In genomic region chr17:49110504-49110903, GRCh38 we compare ENCODE assay signal across 20 cellular contexts. TPM values are rescaled to one million over a fixed set of nuclear protein-coding genes. Genes with fewer than 3 reads are reported as not detected.
"Had no signal": no experiment of that assay in that cellular context is flagged by ENCODE, and none has a peak within 500 bp of the region (broad histone marks: within the 10 kb centered on the region; RNA-seq: fewer than 3 reads in every experiment).

No MANE protein-coding gene starts in this region.

- H3K27ac ChIP-seq: body of pancreas, psoas muscle, spleen had no signal

- H3K4me3 ChIP-seq: body of pancreas, psoas muscle, spleen had no signal

- H3K4me1 ChIP-seq: psoas muscle, spleen had no signal

- ATAC-seq: activated CD8-positive, alpha-beta memory T cell treated with anti-CD3 and anti-CD28 coated beads, Interleukin-2, amount 10 ng/mL, durations not matched to agents 7 days and 5 days; activated naive CD4-positive, alpha-beta T cell treated with anti-CD3 and anti-CD28 coated beads, Interleukin-2, amount 50 U/mL, for 72 hours; body of pancreas; effector memory CD8-positive, alpha-beta T cell; left lobe of liver; natural killer cell treated with Interleukin-12 subunit alpha and Interleukin-12 subunit beta and Interleukin-15 and Interleukin-18, amount 100 ng/mL, for 72 hours; psoas muscle; sciatic nerve had no signal

- DNase-seq: activated CD4-positive, alpha-beta T cell treated with anti-CD3 and anti-CD28 coated beads, Interleukin-2, amount 50 U/mL, for 4 hours; activated CD8-positive, alpha-beta memory T cell treated with anti-CD3 and anti-CD28 coated beads, Interleukin-2, amount 10 ng/mL, durations not matched to agents 7 days and 5 days; activated effector memory CD4-positive, alpha-beta T cell treated with anti-CD3 and anti-CD28 coated beads, Interleukin-2, amount 50 U/mL, for 16 hours; activated T-cell treated with anti-CD3 and anti-CD28 coated beads, Interleukin-2, amount 50 U/mL, for 24 hours; amniotic stem cell; body of pancreas; effector memory CD8-positive, alpha-beta T cell; glutamatergic neuron; immature natural killer cell; nucleus accumbens; psoas muscle; spleen; stimulated activated CD4-positive, alpha-beta T cell treated with anti-CD3 and anti-CD28 coated beads, Interleukin-1b, Interleukin-23, amount 100 ng/mL, for 48 hours; stimulated activated naive CD4-positive, alpha-beta T cell; substantia nigra; trophoblast cell had no signal

- H3K27me3 ChIP-seq: body of pancreas had no signal

- H3K36me3 ChIP-seq: spleen had no signal

- H3K9me3 ChIP-seq: body of pancreas, psoas muscle, spleen had no signal

RNA-seq across cellular contexts. Expression of gene B4GALNT2, which starts 22.1 kb away (rescaled TPM):
- total RNA-seq: body of pancreas; natural killer cell treated with Interleukin-12 subunit alpha and Interleukin-12 subunit beta and Interleukin-15 and Interleukin-18, amount 100 ng/mL, for 72 hours had no signal
- polyA plus RNA-seq: immature natural killer cell, spleen had no signal
